In genomic region chr5:163407034-163407652, GRCh38 we compare ENCODE assay signal across 8 cellular contexts.
A peak's percentile ranks its signal among the peaks of the same experiment; 100 is the strongest.
DNase-seq lines count a peak whose midpoint lies in the region; ATAC-seq, FAIRE-seq and TF ChIP-seq lines count a peak whose summit lies in the region.
"Had no signal": no experiment of that assay in that cellular context is flagged by ENCODE, and none has a peak within 500 bp of the region (broad histone marks: within the 10 kb centered on the region; RNA-seq: fewer than 3 reads in every experiment).

No MANE protein-coding gene starts in this region.

- H3K4me3 ChIP-seq in NB4 (ENCODE audit: low read depth, low read length) = no peak overlapping the region
- no peak overlapping the region for H3K4me3 ChIP-seq in neutrophil (ENCODE audit: low read depth in 1 of 2, low read length in 1 of 2)

- TF ChIP-seq POLR2A in NB4 (IDR thresholded peaks at IDR 0.05; ENCODE audit: extremely low read depth, insufficient read length) (no peak), erythroblast (IDR thresholded peaks at IDR 0.05; ENCODE audit: low read length) (no peak)

- H3K27ac ChIP-seq in neutrophil = peak overlapping the region; percentile 74

- peak; percentile 30 for DNase-seq in NB4 (ENCODE audit: low read depth)
- DNase-seq in RCC 7860 (ENCODE audit: low spot score) = no peak
- no peak for DNase-seq in C1 segment of cervical spinal cord (lab: John Stamatoyannopoulos, UW)
- no peak for DNase-seq in erythroblast (lab: John Stamatoyannopoulos, UW)
- DNase-seq: IMR-90 had no signal

- no peak for FAIRE-seq in RCC 7860 (lab: Jason Lieb, UNC)

- H3K36me3 ChIP-seq in neutrophil = no peaks in the 10 kb centered on the region

- TF ChIP-seq CTCF in NB4 (IDR thresholded peaks at IDR 0.05; ENCODE audit: low read depth, low read length) = no peak
- TF ChIP-seq CTCF in neutrophil (IDR thresholded peaks at IDR 0.05) = no peak

- ATAC-seq in GM18868 (IDR thresholded peaks at IDR 0.05; ENCODE audit: unreplicated experiment) (peak; percentile 68), HG02642 (IDR thresholded peaks at IDR 0.05; ENCODE audit: poor library complexity, unreplicated experiment) (peak; percentile 81)

- H3K9me3 ChIP-seq in neutrophil = no peaks in the 10 kb centered on the region

- H3K4me1 ChIP-seq in neutrophil (ENCODE audit: control insufficient read depth in 1 of 2, insufficient read depth in 1 of 2, low read depth in 1 of 2, low read length in 1 of 2) = peaks cover 31 to 32% of the 10 kb centered on the region in 2 experiments

- H3K27me3 ChIP-seq in neutrophil = no peaks in the 10 kb centered on the region
